In genomic region chr17:50507871-50508572, GRCh38 we compare ENCODE assay signal across 1 cellular context.
TF ChIP-seq lines count a peak whose summit lies in the region.

TSS of gene MYCBPAP (plus strand) at chr17:50508439. CDS start at chr17:50508675, 236 bp downstream.

TF ChIP-seq in GM23338, 12 proteins besides CTCF, POLR2A, EP300 and RAD21 (continued from another document):
- TF ChIP-seq CREB1 (CRISPR knock-in tag; IDR thresholded peaks at IDR 0.05; ENCODE audit: low read depth) (peak; percentile 99), ZNF114 (CRISPR knock-in tag; IDR thresholded peaks at IDR 0.05) (no peak)
